ENCODE assay signal across 15 cellular contexts in genomic region chr22:50255099-50255498, GRCh38. TPM values are rescaled to one million over a fixed set of nuclear protein-coding genes. Genes with fewer than 3 reads are reported as not detected.
DNase-seq lines count a peak whose midpoint lies in the region; ATAC-seq and TF ChIP-seq lines count a peak whose summit lies in the region.
"Had no signal": no experiment of that assay in that cellular context is flagged by ENCODE, and none has a peak within 500 bp of the region (broad histone marks: within the 10 kb centered on the region; RNA-seq: fewer than 3 reads in every experiment).

No MANE protein-coding gene starts in this region.

- H3K4me3 ChIP-seq in OCI-LY7 (ENCODE audit: low read depth, low read length, poor library complexity, severe bottlenecking): no peak overlapping the region
- no peak overlapping the region for H3K4me3 ChIP-seq in neuronal stem cell (ENCODE audit: low read length in 2 of 2)
- no peak overlapping the region for H3K4me3 ChIP-seq in effector memory CD4-positive, alpha-beta T cell (ENCODE audit: insufficient read depth, low read depth, low read length, poor library complexity, severe bottlenecking)
- H3K4me3 ChIP-seq: BLaER1, GM23338 had no signal

- H3K79me1 ChIP-seq in neuronal stem cell (ENCODE audit: low read depth, low read length): peaks cover 18% of the 10 kb centered on the region

- H2BK15ac ChIP-seq in neuronal stem cell (ENCODE audit: low read length): no peak overlapping the region

- no peaks in the 10 kb centered on the region for H3K9me3 Mint-ChIP-seq in activated CD4-positive, alpha-beta memory T cell treated with anti-CD3 and anti-CD28 coated beads for 36 hours
- H3K9me3 Mint-ChIP-seq in activated CD4-positive, alpha-beta memory T cell treated with anti-CD3 and anti-CD28 coated beads, Interleukin-2, amount 10 ng/mL, durations not matched to agents 7 days and 5 days: no peaks in the 10 kb centered on the region
- H3K9me3 Mint-ChIP-seq in activated T-helper 17 cell treated with anti-CD3 and anti-CD28 coated beads, Interleukin-2, amount 50 U/mL, for 72 hours: no peaks in the 10 kb centered on the region
- H3K9me3 Mint-ChIP-seq: CD14-positive monocyte; CD4-positive, alpha-beta memory T cell; GM23338 had no signal

- ATAC-seq in activated T-helper 17 cell treated with anti-CD3 and anti-CD28 coated beads, Interleukin-2, amount 50 U/mL, for 72 hours (replicated peaks): no peak
- ATAC-seq: GM23338 had no signal

- H3K4me1 ChIP-seq in OCI-LY7 (ENCODE audit: insufficient read depth, low read length, poor library complexity, severe bottlenecking) (peaks cover 15% of the 10 kb centered on the region), neuronal stem cell (ENCODE audit: control insufficient read depth in 2 of 2, insufficient read depth in 1 of 2, low read depth in 1 of 2, low read length in 2 of 2) (peaks cover 6 to 12% of the 10 kb centered on the region in 2 donors)
- peaks cover 5% of the 10 kb centered on the region for H3K4me1 ChIP-seq in effector memory CD4-positive, alpha-beta T cell (ENCODE audit: control insufficient read depth, insufficient read depth, low read length, poor library complexity, severe bottlenecking)

- H2BK120ac ChIP-seq in neuronal stem cell (ENCODE audit: low read depth, low read length): no peak overlapping the region

- H3K9me3 ChIP-seq in OCI-LY7 (ENCODE audit: low read length): no peaks in the 10 kb centered on the region
- no peaks in the 10 kb centered on the region for H3K9me3 ChIP-seq in neuronal stem cell (replicated peaks in 1 of 2; ENCODE audit: control insufficient read depth in 2 of 2, insufficient read depth in 1 of 2, low read depth in 1 of 2, low read length in 2 of 2)
- H3K9me3 ChIP-seq in effector memory CD4-positive, alpha-beta T cell (ENCODE audit: control insufficient read depth, low read length): no peaks in the 10 kb centered on the region
- H3K9me3 ChIP-seq: BLaER1 had no signal

- H3K27ac ChIP-seq in OCI-LY7 (ENCODE audit: low read depth, low read length, poor library complexity, severe bottlenecking) (no peak overlapping the region), neuronal stem cell (replicated peaks; ENCODE audit: low read length) (no peak overlapping the region)
- H3K27ac ChIP-seq in effector memory CD4-positive, alpha-beta T cell (ENCODE audit: insufficient read depth, low read length, poor library complexity, severe bottlenecking): no peak overlapping the region
- H3K27ac ChIP-seq: BLaER1 had no signal

- H3K4me3 Mint-ChIP-seq in activated CD4-positive, alpha-beta memory T cell treated with anti-CD3 and anti-CD28 coated beads for 36 hours: peak overlapping the region; percentile 5
- H3K4me3 Mint-ChIP-seq in activated CD4-positive, alpha-beta memory T cell treated with anti-CD3 and anti-CD28 coated beads, Interleukin-2, amount 10 ng/mL, durations not matched to agents 7 days and 5 days: no peak overlapping the region
- H3K4me3 Mint-ChIP-seq in activated T-helper 17 cell treated with anti-CD3 and anti-CD28 coated beads, Interleukin-2, amount 50 U/mL, for 72 hours: no peak overlapping the region
- H3K4me3 Mint-ChIP-seq: CD14-positive monocyte; CD4-positive, alpha-beta memory T cell; GM23338 had no signal

- H4K8ac ChIP-seq in neuronal stem cell (ENCODE audit: low read depth, low read length): no peak overlapping the region

- WGBS in neuronal stem cell (ENCODE audit: extremely low coverage in 2 of 2, insufficient read length in 2 of 2, insufficient replicate concordance in 1 of 2), 2 donors: no CpG with 5 or more reads among the region's 19 CpGs

- no peaks in the 10 kb centered on the region for H4K20me1 ChIP-seq in OCI-LY7 (ENCODE audit: insufficient read depth, low read length)

- no peaks in the 10 kb centered on the region for H3K36me3 Mint-ChIP-seq in activated CD4-positive, alpha-beta memory T cell treated with anti-CD3 and anti-CD28 coated beads for 36 hours
- H3K36me3 Mint-ChIP-seq in activated CD4-positive, alpha-beta memory T cell treated with anti-CD3 and anti-CD28 coated beads, Interleukin-2, amount 10 ng/mL, durations not matched to agents 7 days and 5 days (ENCODE audit: low read depth): no peaks in the 10 kb centered on the region
- no peaks in the 10 kb centered on the region for H3K36me3 Mint-ChIP-seq in activated T-helper 17 cell treated with anti-CD3 and anti-CD28 coated beads, Interleukin-2, amount 50 U/mL, for 72 hours (ENCODE audit: low read depth)
- H3K36me3 Mint-ChIP-seq: CD14-positive monocyte; CD4-positive, alpha-beta memory T cell had no signal

- no peak overlapping the region for H2BK12ac ChIP-seq in neuronal stem cell (ENCODE audit: low read length)

- H3K36me3 ChIP-seq in OCI-LY7 (ENCODE audit: insufficient read depth, low read length) (peaks cover 37% of the 10 kb centered on the region), neuronal stem cell (replicated peaks in 1 of 2; ENCODE audit: control insufficient read depth in 2 of 2, insufficient read depth in 2 of 2, low read length in 2 of 2) (peaks cover 16 to 56% of the 10 kb centered on the region in 2 donors)
- no peaks in the 10 kb centered on the region for H3K36me3 ChIP-seq in effector memory CD4-positive, alpha-beta T cell (ENCODE audit: control insufficient read depth, insufficient read depth, low read length)

- H3K27me3 Mint-ChIP-seq in activated CD4-positive, alpha-beta memory T cell treated with anti-CD3 and anti-CD28 coated beads for 36 hours: peaks cover 7% of the 10 kb centered on the region
- H3K27me3 Mint-ChIP-seq in activated CD4-positive, alpha-beta memory T cell treated with anti-CD3 and anti-CD28 coated beads, Interleukin-2, amount 10 ng/mL, durations not matched to agents 7 days and 5 days: peaks cover 3% of the 10 kb centered on the region
- peaks cover 5% of the 10 kb centered on the region for H3K27me3 Mint-ChIP-seq in activated T-helper 17 cell treated with anti-CD3 and anti-CD28 coated beads, Interleukin-2, amount 50 U/mL, for 72 hours

- H3K4ac ChIP-seq in neuronal stem cell (ENCODE audit: low read length): peak overlapping the region; percentile 53

- H3K27ac Mint-ChIP-seq in activated CD4-positive, alpha-beta memory T cell treated with anti-CD3 and anti-CD28 coated beads for 36 hours: no peak overlapping the region
- H3K27ac Mint-ChIP-seq in activated CD4-positive, alpha-beta memory T cell treated with anti-CD3 and anti-CD28 coated beads, Interleukin-2, amount 10 ng/mL, durations not matched to agents 7 days and 5 days: no peak overlapping the region
- no peak overlapping the region for H3K27ac Mint-ChIP-seq in activated T-helper 17 cell treated with anti-CD3 and anti-CD28 coated beads, Interleukin-2, amount 50 U/mL, for 72 hours
- H3K27ac Mint-ChIP-seq: CD4-positive, alpha-beta memory T cell; GM23338 had no signal

- H3K18ac ChIP-seq in neuronal stem cell (ENCODE audit: low read length): no peak overlapping the region

- TSS peak; percentile 40 for BruUV-seq in OCI-LY7 (replicated peaks; lab: Mats Ljungman, UMichigan)

- H3K4me1 Mint-ChIP-seq in activated CD4-positive, alpha-beta memory T cell treated with anti-CD3 and anti-CD28 coated beads for 36 hours (ENCODE audit: low read depth): peaks cover 6% of the 10 kb centered on the region
- H3K4me1 Mint-ChIP-seq in activated CD4-positive, alpha-beta memory T cell treated with anti-CD3 and anti-CD28 coated beads, Interleukin-2, amount 10 ng/mL, durations not matched to agents 7 days and 5 days: peaks cover 9% of the 10 kb centered on the region
- no peaks in the 10 kb centered on the region for H3K4me1 Mint-ChIP-seq in activated T-helper 17 cell treated with anti-CD3 and anti-CD28 coated beads, Interleukin-2, amount 50 U/mL, for 72 hours

- no peak overlapping the region for H3K14ac ChIP-seq in neuronal stem cell (ENCODE audit: low read length)

- H2AK5ac ChIP-seq in neuronal stem cell (ENCODE audit: low read depth, low read length): no peak overlapping the region

- H3K9me2 ChIP-seq in OCI-LY7 (ENCODE audit: insufficient read depth, low read length): no peaks in the 10 kb centered on the region

- H3K79me2 ChIP-seq in OCI-LY7 (ENCODE audit: insufficient read depth, low read depth, low read length): peaks cover 6% of the 10 kb centered on the region

- H3K27me3 ChIP-seq in neuronal stem cell (ENCODE audit: control insufficient read depth in 3 of 3, insufficient read depth in 3 of 3, low read depth in 1 of 3, low read length in 3 of 3): no peaks in the 10 kb centered on the region
- H3K27me3 ChIP-seq in effector memory CD4-positive, alpha-beta T cell (replicated peaks; ENCODE audit: control insufficient read depth, insufficient read depth, low read length, poor library complexity, severe bottlenecking): no peaks in the 10 kb centered on the region
- H3K27me3 ChIP-seq: BLaER1 had no signal

- intact Hi-C loops in activated CD4-positive, alpha-beta memory T cell treated with anti-CD3 and anti-CD28 coated beads for 36 hours (cut with micrococcal nuclease): no loop called here
- intact Hi-C loops in OCI-LY7 (cut with micrococcal nuclease; ENCODE audit: unreplicated experiment): no loop called here

- peak overlapping the region; percentile 55 for H3K23ac ChIP-seq in neuronal stem cell (ENCODE audit: low read depth, low read length, poor library complexity)

- H2AFZ ChIP-seq in OCI-LY7 (ENCODE audit: low read length) (no peak overlapping the region), neuronal stem cell (ENCODE audit: low read length) (no peak overlapping the region)
- H2AFZ ChIP-seq: GM23338 had no signal

- CTCF ChIA-PET in activated CD4-positive, alpha-beta memory T cell treated with anti-CD3 and anti-CD28 coated beads for 36 hours (lab: Charles Lee): no interaction called here
- CTCF ChIA-PET in activated CD4-positive, alpha-beta memory T cell treated with anti-CD3 and anti-CD28 coated beads, Interleukin-2, amount 10 ng/mL, durations not matched to agents 7 days and 5 days (lab: Charles Lee): interaction anchor here (1.7 kb wide), 1 partner anchor 87 kb away, joined by 4 read pairs; no protein-coding TSS in a partner anchor
- CTCF ChIA-PET in OCI-LY7 (lab: Charles Lee; ENCODE audit: unreplicated experiment): interaction anchor here (0.5 kb wide), 1 partner anchor 271 kb away, joined by 3 read pairs; no protein-coding TSS in a partner anchor

- TF ChIP-seq CTCF in OCI-LY7 (conservative IDR thresholded peaks at IDR 0.05; ENCODE audit: low read length): no peak

- H3K9ac ChIP-seq in neuronal stem cell (ENCODE audit: low read depth, low read length, poor library complexity): peak overlapping the region; percentile 21
- H3K9ac ChIP-seq: BLaER1 had no signal

- POLR2A ChIA-PET in activated CD4-positive, alpha-beta memory T cell treated with anti-CD3 and anti-CD28 coated beads for 36 hours (lab: Charles Lee): no interaction called here
- POLR2A ChIA-PET in activated CD4-positive, alpha-beta memory T cell treated with anti-CD3 and anti-CD28 coated beads, Interleukin-2, amount 10 ng/mL, durations not matched to agents 7 days and 5 days (lab: Charles Lee): no interaction called here
- POLR2A ChIA-PET in OCI-LY7 (lab: Charles Lee): no interaction called here

- DNase-seq in activated CD4-positive, alpha-beta memory T cell treated with anti-CD3 and anti-CD28 coated beads for 36 hours: no peak
- no peak for DNase-seq in activated CD4-positive, alpha-beta memory T cell treated with anti-CD3 and anti-CD28 coated beads, Interleukin-2, amount 10 ng/mL, durations not matched to agents 7 days and 5 days
- DNase-seq in OCI-LY7 (ENCODE audit: low spot score) (no peak), neuronal stem cell (ENCODE audit: low spot score) (no peak)
- no peak for DNase-seq in effector memory CD4-positive, alpha-beta T cell
- DNase-seq: 8988T; CD4-positive, alpha-beta memory T cell; DMS153; DMS79; GDM1; HCEC 1CT had no signal

- no peak overlapping the region for H2BK5ac ChIP-seq in neuronal stem cell (ENCODE audit: low read length)

- H3K4me2 ChIP-seq in OCI-LY7 (ENCODE audit: low read length) (no peak overlapping the region), neuronal stem cell (ENCODE audit: insufficient read depth, low read length, poor library complexity, severe bottlenecking) (no peak overlapping the region)
- H3K4me2 ChIP-seq: BLaER1, GM23338 had no signal

- no peak overlapping the region for H4K91ac ChIP-seq in neuronal stem cell (ENCODE audit: low read depth, low read length, poor library complexity)

RNA-seq across cellular contexts. Expression of gene HDAC10, which starts 4.0 kb away (rescaled TPM):
- total RNA-seq in activated CD4-positive, alpha-beta memory T cell treated with anti-CD3 and anti-CD28 coated beads for 36 hours: 10 to 100 TPM; 46.1 to 47.6 TPM
- 10 to 100 TPM; 83.7 to 90.0 TPM for total RNA-seq in activated CD4-positive, alpha-beta memory T cell treated with anti-CD3 and anti-CD28 coated beads, Interleukin-2, amount 10 ng/mL, durations not matched to agents 7 days and 5 days
- 47.4 and 49.4 TPM in 2 replicates for total RNA-seq in OCI-LY7 (2014; rRNA removed; shearing (Covaris generic))
- 74.6 and 74.9 TPM in 2 replicates for total RNA-seq in OCI-LY7 (2022)
- 20.1 TPM for polyA plus RNA-seq in neuronal stem cell (2013, experiment 1 of 2)
- 18.8 TPM for polyA plus RNA-seq in neuronal stem cell (2013, experiment 2 of 2)
- total RNA-seq in activated T-helper 17 cell treated with anti-CD3 and anti-CD28 coated beads, Interleukin-2, amount 50 U/mL, for 72 hours: 10 to 100 TPM; 66.4 to 67.5 TPM

RNA-seq across cellular contexts. Expression of gene MAPK12, which starts 6.4 kb away (rescaled TPM):
- total RNA-seq in activated CD4-positive, alpha-beta memory T cell treated with anti-CD3 and anti-CD28 coated beads for 36 hours: 1 to 10 TPM; 9.1 to 9.7 TPM
- 1 to 10 TPM; 4.8 to 5.8 TPM for total RNA-seq in activated CD4-positive, alpha-beta memory T cell treated with anti-CD3 and anti-CD28 coated beads, Interleukin-2, amount 10 ng/mL, durations not matched to agents 7 days and 5 days
- total RNA-seq in OCI-LY7 (2014; rRNA removed; shearing (Covaris generic)): 90.8 and 93.6 TPM in 2 replicates
- 84.9 and 90.1 TPM in 2 replicates for total RNA-seq in OCI-LY7 (2022)
- polyA plus RNA-seq in neuronal stem cell (2013, experiment 1 of 2): 28.8 TPM
- 28.1 TPM for polyA plus RNA-seq in neuronal stem cell (2013, experiment 2 of 2)
- 10 to 100 TPM in 1 of 2 donors, 1 to 10 TPM in 1; 5.0 to 14.8 TPM for total RNA-seq in activated T-helper 17 cell treated with anti-CD3 and anti-CD28 coated beads, Interleukin-2, amount 50 U/mL, for 72 hours

RNA-seq across cellular contexts. Expression of gene TUBGCP6, which starts 10.3 kb away (rescaled TPM):
- 10 to 100 TPM; 41.4 to 43.8 TPM for total RNA-seq in activated CD4-positive, alpha-beta memory T cell treated with anti-CD3 and anti-CD28 coated beads for 36 hours
- 10 to 100 TPM; 50.6 to 53.9 TPM for total RNA-seq in activated CD4-positive, alpha-beta memory T cell treated with anti-CD3 and anti-CD28 coated beads, Interleukin-2, amount 10 ng/mL, durations not matched to agents 7 days and 5 days
- total RNA-seq in OCI-LY7 (2014; rRNA removed; shearing (Covaris generic)): 52.8 and 57.7 TPM in 2 replicates
- total RNA-seq in OCI-LY7 (2022): 63.2 and 68.8 TPM in 2 replicates
- 12.1 TPM for polyA plus RNA-seq in neuronal stem cell (2013, experiment 1 of 2)
- 12.1 TPM for polyA plus RNA-seq in neuronal stem cell (2013, experiment 2 of 2)
- total RNA-seq in activated T-helper 17 cell treated with anti-CD3 and anti-CD28 coated beads, Interleukin-2, amount 50 U/mL, for 72 hours: 10 to 100 TPM; 44.5 to 51.1 TPM

RNA-seq across cellular contexts. Expression of gene MAPK11, which starts 15.1 kb away (rescaled TPM):
- 10 to 100 TPM; 23.1 to 24.6 TPM for total RNA-seq in activated CD4-positive, alpha-beta memory T cell treated with anti-CD3 and anti-CD28 coated beads for 36 hours
- 10 to 100 TPM; 13.4 to 14.2 TPM for total RNA-seq in activated CD4-positive, alpha-beta memory T cell treated with anti-CD3 and anti-CD28 coated beads, Interleukin-2, amount 10 ng/mL, durations not matched to agents 7 days and 5 days
- 12.0 and 13.0 TPM in 2 replicates for total RNA-seq in OCI-LY7 (2014; rRNA removed; shearing (Covaris generic))
- 18.6 and 19.7 TPM in 2 replicates for total RNA-seq in OCI-LY7 (2022)
- 4.0 TPM for polyA plus RNA-seq in neuronal stem cell (2013, experiment 1 of 2)
- 3.6 TPM for polyA plus RNA-seq in neuronal stem cell (2013, experiment 2 of 2)
- total RNA-seq in activated T-helper 17 cell treated with anti-CD3 and anti-CD28 coated beads, Interleukin-2, amount 50 U/mL, for 72 hours: 10 to 100 TPM; 20.9 to 21.7 TPM
- polyA plus RNA-seq: CD14-positive monocyte had no signal

RNA-seq across cellular contexts. Expression of gene PLXNB2, which starts 52.3 kb away (rescaled TPM):
- total RNA-seq in activated CD4-positive, alpha-beta memory T cell treated with anti-CD3 and anti-CD28 coated beads for 36 hours: 1 to 10 TPM; 6.3 to 8.3 TPM
- 10 to 100 TPM; 21.5 to 23.5 TPM for total RNA-seq in activated CD4-positive, alpha-beta memory T cell treated with anti-CD3 and anti-CD28 coated beads, Interleukin-2, amount 10 ng/mL, durations not matched to agents 7 days and 5 days
- total RNA-seq in OCI-LY7 (2014; rRNA removed; shearing (Covaris generic)): 10.7 and 13.6 TPM in 2 replicates
- 38.9 and 39.2 TPM in 2 replicates for total RNA-seq in OCI-LY7 (2022)
- 71.0 TPM for polyA plus RNA-seq in neuronal stem cell (2013, experiment 1 of 2)
- 69.8 TPM for polyA plus RNA-seq in neuronal stem cell (2013, experiment 2 of 2)
- 10 to 100 TPM; 29.1 to 30.4 TPM for total RNA-seq in activated T-helper 17 cell treated with anti-CD3 and anti-CD28 coated beads, Interleukin-2, amount 50 U/mL, for 72 hours

Comparison
In these comparisons a context has a peak if more than half of its experiments do, and no peak if none do; other contexts are left out.
1. RNA of gene MAPK12, which starts 6.4 kb away (total RNA-seq): 84.9 to 93.6 TPM in OCI-LY7; 5.0 to 14.8 TPM in activated T-helper 17 cell treated with anti-CD3 and anti-CD28 coated beads, Interleukin-2, amount 50 U/mL, for 72 hours, 9.1 to 9.7 TPM in activated CD4-positive, alpha-beta memory T cell treated with anti-CD3 and anti-CD28 coated beads for 36 hours and 4.8 to 5.8 TPM in activated CD4-positive, alpha-beta memory T cell treated with anti-CD3 and anti-CD28 coated beads, Interleukin-2, amount 10 ng/mL, durations not matched to agents 7 days and 5 days; every median in the first group is over 4 times any median in the second.